Comparison of ENCODE assay signal across 29 cellular contexts in the genomic region with DNA sequence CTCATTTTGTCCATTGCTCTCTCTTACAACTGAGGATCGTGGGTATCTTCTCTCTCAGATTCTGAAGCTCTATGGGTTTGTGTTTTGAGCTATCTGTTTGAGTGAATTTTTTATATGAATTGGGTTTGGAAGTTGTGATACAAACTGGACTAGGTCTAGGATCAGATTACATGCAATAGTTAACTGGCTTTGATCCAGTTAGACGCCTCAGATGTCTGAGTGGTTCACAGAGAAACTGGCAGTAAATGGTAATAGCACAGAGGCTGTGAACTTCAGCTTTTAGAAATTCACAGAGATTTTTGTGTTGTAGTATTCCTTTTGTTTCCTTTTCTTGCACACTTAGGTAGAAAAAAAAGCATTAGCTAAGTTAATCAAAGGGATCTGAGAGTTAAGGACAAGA. TPM values are rescaled to one million over a fixed set of nuclear protein-coding genes. Genes with fewer than 3 reads are reported as not detected.
DNase-seq lines count a peak whose midpoint lies in the region; ATAC-seq and TF ChIP-seq lines count a peak whose summit lies in the region.
"Had no signal": no experiment of that assay in that cellular context is flagged by ENCODE, and none has a peak within 500 bp of the region (broad histone marks: within the 10 kb centered on the region; RNA-seq: fewer than 3 reads in every experiment).

No MANE protein-coding gene starts in this region.

- no peak for TF ChIP-seq POLR2A in IMR-90 (IDR thresholded peaks at IDR 0.05; ENCODE audit: low read depth, low read length)

- H3K23ac ChIP-seq in IMR-90 (ENCODE audit: low read depth, low read length) = no peak overlapping the region

- H3K18ac ChIP-seq in IMR-90 (ENCODE audit: low read depth, low read length) = no peak overlapping the region

- intact Hi-C loops in IMR-90 (cut with micrococcal nuclease) (no loop called here), left colon (cut with DNase I, micrococcal nuclease) (no loop called here)

- H2BK15ac ChIP-seq in IMR-90 (ENCODE audit: low read depth, low read length) = no peak overlapping the region

- CTCF ChIA-PET in IMR-90 (lab: Yijun Ruan, JAX) = interaction anchor here (1.5 kb wide), 1 partner anchor 23 kb away, joined by 5 read pairs; no protein-coding TSS in a partner anchor

- dilution Hi-C loops in IMR-90 (cut with HindIII; ENCODE audit: low sequenced_read_pairs, unreplicated experiment) = no loop called here

- no TSS peak for BruUV-seq in IMR-90 (replicated peaks; lab: Mats Ljungman, UMichigan)

- TF ChIP-seq CTCF in IMR-90 (conservative IDR thresholded peaks at IDR 0.05; ENCODE audit: low read depth, low read length) = no peak
- no peak for TF ChIP-seq CTCF in osteoblast (IDR thresholded peaks at IDR 0.05; ENCODE audit: extremely low read depth, low read depth, low read length)
- no peak for TF ChIP-seq CTCF in GM20000 (IDR thresholded peaks at IDR 0.05; ENCODE audit: extremely low read depth, missing control alignments)

- no peak overlapping the region for H4K5ac ChIP-seq in IMR-90 (ENCODE audit: low read depth, low read length)

- no peak overlapping the region for H2BK5ac ChIP-seq in IMR-90 (ENCODE audit: low read depth, low read length, poor library complexity, severe bottlenecking)

- DNase-seq in NCI-H510A treated with DMSO at 0.1 percent for 48 hours (lab: John Stamatoyannopoulos, UW) (peak; percentile 57), NCI-H510A (lab: John Stamatoyannopoulos, UW) (no peak), IMR-90 (peak; percentile 65), astrocyte of the hippocampus (ENCODE audit: low read depth, low spot score) (peak; percentile 41), osteoblast (ENCODE audit: insufficient read length, low spot score, missing footprints) (peak; percentile 42), left colon (no peak), LoVo (ENCODE audit: low spot score) (no peak), GM20000 (ENCODE audit: low spot score) (no peak)
- DNase-seq: activated CD4-positive, alpha-beta T cell treated with anti-CD3 and anti-CD28 coated beads, Interleukin-2, amount 50 U/mL, for 4 hours; activated effector memory CD4-positive, alpha-beta T cell treated with anti-CD3 and anti-CD28 coated beads, Interleukin-2, amount 50 U/mL, for 16 hours; adrenal gland; CD8-positive, alpha-beta T cell; central memory CD4-positive, alpha-beta T cell; DMS79 treated with DMSO at 0.1 percent for 48 hours; head of caudate nucleus; immature natural killer cell; NCI-H146; NCI-H526; PC-9; retina; SJCRH30; stimulated activated CD4-positive, alpha-beta T cell treated with anti-CD3 and anti-CD28 coated beads, Interleukin-12 subunit alpha, Interleukin-12 subunit beta, amount 100 ng/mL, for 4 hours; stimulated activated CD8-positive, alpha-beta memory T cell treated with anti-CD3 and anti-CD28 coated beads, Interleukin-4, amount 100 ng/mL, for 48 hours; T-helper 2 cell; WERI-Rb-1 had no signal

- 33% methylated on average over 1 of the region's 2 CpGs; no CpG with 5 or more reads in 1 of the 2 experiments for WGBS in IMR-90 (ENCODE audit: extremely low coverage in 2 of 2, insufficient read length in 1 of 2), 2 experiments

- H2AFZ ChIP-seq in IMR-90 (replicated peaks; ENCODE audit: low read length, poor library complexity) = no peak overlapping the region
- H2AFZ ChIP-seq in osteoblast (ENCODE audit: low read length) = no peak overlapping the region
- H2AFZ ChIP-seq: PC-9 had no signal

- no peak overlapping the region for H2AK9ac ChIP-seq in IMR-90 (replicated peaks; ENCODE audit: low read depth, low read length, poor library complexity)

- H3K9me1 ChIP-seq in IMR-90 (ENCODE audit: insufficient read depth, low read length) = peaks cover 3% of the 10 kb centered on the region; the same call in 1 of the 2 replicates

- H3K36me3 ChIP-seq in IMR-90 (ENCODE audit: control insufficient read depth, insufficient read depth, low read length) (no peaks in the 10 kb centered on the region), osteoblast (ENCODE audit: insufficient read depth, low read length) (no peaks in the 10 kb centered on the region)
- H3K36me3 ChIP-seq: adrenal gland, neutrophil, SJCRH30, suprapubic skin, WERI-Rb-1 had no signal

- ATAC-seq in IMR-90 (ENCODE audit: low read depth) (peak; percentile 62), left colon (no peak)
- ATAC-seq: CD8-positive, alpha-beta T cell had no signal

- no peak overlapping the region for H3K14ac ChIP-seq in IMR-90 (replicated peaks; ENCODE audit: low read depth, low read length)

- no peak for TF ChIP-seq RAD21 in IMR-90 (IDR thresholded peaks at IDR 0.05; ENCODE audit: low read length)

- H3K4me1 ChIP-seq in IMR-90 (ENCODE audit: control insufficient read depth, insufficient read depth, low read length) (no peaks in the 10 kb centered on the region; the same call in 1 of the 2 replicates), osteoblast (ENCODE audit: insufficient read depth, low read length) (peaks cover 5% of the 10 kb centered on the region)
- H3K4me1 ChIP-seq: adrenal gland, suprapubic skin had no signal

- no peak overlapping the region for H4K91ac ChIP-seq in IMR-90 (ENCODE audit: insufficient read depth, low read depth, low read length)

- POLR2A ChIA-PET in IMR-90 (lab: Charles Lee; ENCODE audit: unreplicated experiment) = no interaction called here

- no peaks in the 10 kb centered on the region for H3K79me1 ChIP-seq in IMR-90 (ENCODE audit: low read depth in 1 of 2, low read length in 2 of 2)

- H3K79me2 ChIP-seq in osteoblast (ENCODE audit: insufficient read depth, low read length) = no peaks in the 10 kb centered on the region

- H3K4me3 ChIP-seq in IMR-90 (ENCODE audit: insufficient read depth, low read depth, low read length) (no peak overlapping the region), osteoblast (ENCODE audit: insufficient read depth, low read length) (no peak overlapping the region)
- H3K4me3 ChIP-seq: adrenal gland, PC-9, SJCRH30, suprapubic skin had no signal

- in situ Hi-C loops in IMR-90 (cut with MboI; ENCODE audit: low sequenced_read_pairs) = no loop called here

- no peak overlapping the region for H4K8ac ChIP-seq in IMR-90 (ENCODE audit: low read depth in 2 of 2, low read length in 2 of 2)

- H2BK120ac ChIP-seq in IMR-90 (ENCODE audit: low read depth, low read length) = no peak overlapping the region

- H3K4ac ChIP-seq in IMR-90 (ENCODE audit: low read depth, low read length) = no peak overlapping the region

- H3K56ac ChIP-seq in IMR-90 (ENCODE audit: extremely low read depth, insufficient read depth, low read length) = no peak overlapping the region

- H2BK20ac ChIP-seq in IMR-90 (ENCODE audit: low read depth, low read length) = no peak overlapping the region

- H3K4me2 ChIP-seq in IMR-90 (ENCODE audit: low read depth, low read length) (no peak overlapping the region), osteoblast (ENCODE audit: insufficient read depth, low read length) (no peak overlapping the region)
- H3K4me2 ChIP-seq: PC-9 had no signal

- H4K20me1 ChIP-seq in IMR-90 (ENCODE audit: insufficient read depth, low read length) (no peaks in the 10 kb centered on the region), osteoblast (ENCODE audit: insufficient read depth, low read length) (no peaks in the 10 kb centered on the region)

- H3K27ac ChIP-seq in IMR-90 (ENCODE audit: insufficient read depth, low read length) (no peak overlapping the region), osteoblast (ENCODE audit: low read depth, low read length) (no peak overlapping the region)
- H3K27ac ChIP-seq: adrenal gland, neutrophil, PC-9, SJCRH30, suprapubic skin, WERI-Rb-1 had no signal

- H3K9me3 ChIP-seq in IMR-90 (ENCODE audit: control insufficient read depth, insufficient read depth, low read length) = no peaks in the 10 kb centered on the region
- H3K9me3 ChIP-seq in osteoblast (ENCODE audit: low read depth, low read length) = no peaks in the 10 kb centered on the region
- H3K9me3 ChIP-seq: adrenal gland, neutrophil, suprapubic skin had no signal

- H3K9ac ChIP-seq in IMR-90 (ENCODE audit: low read depth, low read length) = no peak overlapping the region

- H3K27me3 ChIP-seq in IMR-90 (ENCODE audit: control insufficient read depth, insufficient read depth, low read length) (peaks cover 2% of the 10 kb centered on the region), osteoblast (ENCODE audit: insufficient read depth, low read length) (no peaks in the 10 kb centered on the region)
- H3K27me3 ChIP-seq: adrenal gland, SJCRH30, suprapubic skin had no signal

- H2AK5ac ChIP-seq in IMR-90 (ENCODE audit: low read depth, low read length) = no peak overlapping the region

TF ChIP-seq in IMR-90, 13 proteins besides CTCF, POLR2A, EP300 and RAD21 (continues in another document):
- no peak for TF ChIP-seq SMC3 (IDR thresholded peaks at IDR 0.05; ENCODE audit: low read depth, low read length)
- no peak for TF ChIP-seq NFE2L2 (IDR thresholded peaks at IDR 0.05; ENCODE audit: low read depth, low read length)
- TF ChIP-seq MAZ (IDR thresholded peaks at IDR 0.05; ENCODE audit: borderline replicate concordance, low read depth, low read length) = no peak
- no peak for TF ChIP-seq CHD1 (IDR thresholded peaks at IDR 0.05; ENCODE audit: low read depth, low read length)
- TF ChIP-seq CEBPB (IDR thresholded peaks at IDR 0.05; ENCODE audit: low read depth, low read length) = no peak
- no peak for TF ChIP-seq MXI1 (IDR thresholded peaks at IDR 0.05; ENCODE audit: borderline replicate concordance, low read depth, low read length)
- TF ChIP-seq RCOR1 (IDR thresholded peaks at IDR 0.05; ENCODE audit: insufficient replicate concordance, low read length) = no peak
- no peak for TF ChIP-seq FOS (IDR thresholded peaks at IDR 0.05; ENCODE audit: low read depth, low read length)
- TF ChIP-seq BHLHE40 (IDR thresholded peaks at IDR 0.05; ENCODE audit: low read depth, low read length) = no peak

RNA-seq across cellular contexts. Expression of a gene that starts 12.7 kb away (rescaled TPM):
- 10.9 and 13.6 TPM in 2 replicates for total RNA-seq in IMR-90 (2012; rRNA removed)
- polyA plus RNA-seq in IMR-90 (2012; rRNA removed) = 13.6 and 14.3 TPM in 2 replicates
- polyA plus RNA-seq in IMR-90 (2012; cell fraction: cytosol; rRNA removed) = 6.4 and 7.7 TPM in 2 replicates
- polyA plus RNA-seq in IMR-90 (2012; cell fraction: nucleus; rRNA removed; ENCODE audit: low replicate concordance) = 22.1 and 44.3 TPM in 2 replicates
- total RNA-seq in osteoblast = 13.0 and 15.9 TPM in 2 replicates
- total RNA-seq in left colon = 10 to 100 TPM; 43.6 to 53.4 TPM

RNA-seq across cellular contexts. Expression of a gene that starts 59.3 kb away (rescaled TPM):
- total RNA-seq in IMR-90 (2012; rRNA removed) = not detected in 2 replicates
- not detected in 2 replicates for polyA plus RNA-seq in IMR-90 (2012; rRNA removed)
- not detected in 2 replicates for polyA plus RNA-seq in IMR-90 (2012; cell fraction: cytosol; rRNA removed)
- polyA plus RNA-seq in IMR-90 (2012; cell fraction: nucleus; rRNA removed; ENCODE audit: low replicate concordance) = not detected in 2 replicates
- not detected in 2 replicates for total RNA-seq in osteoblast
- total RNA-seq in left colon = not detected
- total RNA-seq: adrenal gland; CD8-positive, alpha-beta T cell; lower leg skin; PC-9; SJCRH30; suprapubic skin had no signal
- polyA plus RNA-seq: adrenal gland, esophagus, immature natural killer cell had no signal

Comparison
In these comparisons a context has a peak if more than half of its experiments do, and no peak if none do; other contexts are left out.
1. DNase-seq: peak in NCI-H510A treated with DMSO at 0.1 percent for 48 hours (single experiment), IMR-90 (single experiment), astrocyte of the hippocampus (single experiment) and osteoblast (single experiment); none in NCI-H510A (single experiment), left colon (0 of 2), LoVo (single experiment) and GM20000 (single experiment).